10 cellular contexts compared by ENCODE assay signal in genomic region chr15:47384316-47384715, GRCh38.
DNase-seq lines count a peak whose midpoint lies in the region; ATAC-seq and TF ChIP-seq lines count a peak whose summit lies in the region.
"Had no signal": no experiment of that assay in that cellular context is flagged by ENCODE, and none has a peak within 500 bp of the region (broad histone marks: within the 10 kb centered on the region; RNA-seq: fewer than 3 reads in every experiment).

No MANE protein-coding gene starts in this region.

- H3K27me3 Mint-ChIP-seq in effector memory CD8-positive, alpha-beta T cell: no peaks in the 10 kb centered on the region
- no peaks in the 10 kb centered on the region for H3K27me3 Mint-ChIP-seq in activated T-cell treated with anti-CD3 and anti-CD28 coated beads, Interleukin-2, amount 50 U/mL, for 4 hours (ENCODE audit: low read depth)

- no peaks in the 10 kb centered on the region for H3K4me1 Mint-ChIP-seq in effector memory CD8-positive, alpha-beta T cell (ENCODE audit: low read depth in 2 of 2)
- no peaks in the 10 kb centered on the region for H3K4me1 Mint-ChIP-seq in activated T-cell treated with anti-CD3 and anti-CD28 coated beads, Interleukin-2, amount 50 U/mL, for 4 hours (ENCODE audit: low read depth)

- DNase-seq in AG09319 (ENCODE audit: extremely low read depth, low read depth): peak; percentile 71
- DNase-seq in NCI-H2171 treated with DMSO at 0.1 percent for 48 hours (lab: John Stamatoyannopoulos, UW): peak; percentile 71
- peak; percentile 80 for DNase-seq in dedifferentiated amniotic fluid mesenchymal stem cell (ENCODE audit: extremely low spot score)
- peak; percentile 8 for DNase-seq in left kidney (ENCODE audit: low read depth, low spot score)
- no peak for DNase-seq in NCI-H128 (lab: John Stamatoyannopoulos, UW; ENCODE audit: unreplicated experiment)
- DNase-seq in stimulated activated CD4-positive, alpha-beta T cell treated with anti-CD3 and anti-CD28 coated beads, Interleukin-4, amount 100 ng/mL, for 4 hours: no peak
- DNase-seq in effector memory CD8-positive, alpha-beta T cell: no peak
- DNase-seq in activated T-cell treated with anti-CD3 and anti-CD28 coated beads, Interleukin-2, amount 50 U/mL, for 4 hours: no peak
- DNase-seq: activated CD8-positive, alpha-beta T cell treated with anti-CD3 and anti-CD28 coated beads, Interleukin-2, amount 10 ng/mL, durations not matched to agents 7 days and 5 days; NCI-H187 had no signal

- no peaks in the 10 kb centered on the region for H3K36me3 Mint-ChIP-seq in effector memory CD8-positive, alpha-beta T cell (ENCODE audit: insufficient read depth)
- H3K36me3 Mint-ChIP-seq in activated T-cell treated with anti-CD3 and anti-CD28 coated beads, Interleukin-2, amount 50 U/mL, for 4 hours (ENCODE audit: insufficient read depth): no peaks in the 10 kb centered on the region

- TF ChIP-seq CTCF in AG09319 (IDR thresholded peaks at IDR 0.05; ENCODE audit: low read depth, low read length): no peak

- peaks cover 5 to 8% of the 10 kb centered on the region in 2 donors for H3K9me3 Mint-ChIP-seq in effector memory CD8-positive, alpha-beta T cell
- no peaks in the 10 kb centered on the region for H3K9me3 Mint-ChIP-seq in activated T-cell treated with anti-CD3 and anti-CD28 coated beads, Interleukin-2, amount 50 U/mL, for 4 hours

- no peak for ATAC-seq in effector memory CD8-positive, alpha-beta T cell (replicated peaks)
- ATAC-seq in activated T-cell treated with anti-CD3 and anti-CD28 coated beads, Interleukin-2, amount 50 U/mL, for 4 hours: no peak
- ATAC-seq: activated CD8-positive, alpha-beta T cell treated with anti-CD3 and anti-CD28 coated beads, Interleukin-2, amount 10 ng/mL, durations not matched to agents 7 days and 5 days had no signal

- no peak overlapping the region for H3K27ac Mint-ChIP-seq in effector memory CD8-positive, alpha-beta T cell
- H3K27ac Mint-ChIP-seq: activated CD8-positive, alpha-beta T cell treated with anti-CD3 and anti-CD28 coated beads, Interleukin-2, amount 10 ng/mL, durations not matched to agents 7 days and 5 days had no signal

- no peak overlapping the region for H3K4me3 Mint-ChIP-seq in effector memory CD8-positive, alpha-beta T cell
- no peak overlapping the region for H3K4me3 Mint-ChIP-seq in activated T-cell treated with anti-CD3 and anti-CD28 coated beads, Interleukin-2, amount 50 U/mL, for 4 hours
- H3K4me3 Mint-ChIP-seq: activated CD8-positive, alpha-beta T cell treated with anti-CD3 and anti-CD28 coated beads, Interleukin-2, amount 10 ng/mL, durations not matched to agents 7 days and 5 days had no signal

Comparison
In these comparisons a context has a peak if more than half of its experiments do, and no peak if none do; other contexts are left out.
1. DNase-seq: peak in AG09319 (single experiment), NCI-H2171 treated with DMSO at 0.1 percent for 48 hours (single experiment), dedifferentiated amniotic fluid mesenchymal stem cell (single experiment) and left kidney (single experiment); none in NCI-H128 (single experiment), stimulated activated CD4-positive, alpha-beta T cell treated with anti-CD3 and anti-CD28 coated beads, Interleukin-4, amount 100 ng/mL, for 4 hours (0 of 2), effector memory CD8-positive, alpha-beta T cell (0 of 3) and activated T-cell treated with anti-CD3 and anti-CD28 coated beads, Interleukin-2, amount 50 U/mL, for 4 hours (single experiment).